In the genomic region with DNA sequence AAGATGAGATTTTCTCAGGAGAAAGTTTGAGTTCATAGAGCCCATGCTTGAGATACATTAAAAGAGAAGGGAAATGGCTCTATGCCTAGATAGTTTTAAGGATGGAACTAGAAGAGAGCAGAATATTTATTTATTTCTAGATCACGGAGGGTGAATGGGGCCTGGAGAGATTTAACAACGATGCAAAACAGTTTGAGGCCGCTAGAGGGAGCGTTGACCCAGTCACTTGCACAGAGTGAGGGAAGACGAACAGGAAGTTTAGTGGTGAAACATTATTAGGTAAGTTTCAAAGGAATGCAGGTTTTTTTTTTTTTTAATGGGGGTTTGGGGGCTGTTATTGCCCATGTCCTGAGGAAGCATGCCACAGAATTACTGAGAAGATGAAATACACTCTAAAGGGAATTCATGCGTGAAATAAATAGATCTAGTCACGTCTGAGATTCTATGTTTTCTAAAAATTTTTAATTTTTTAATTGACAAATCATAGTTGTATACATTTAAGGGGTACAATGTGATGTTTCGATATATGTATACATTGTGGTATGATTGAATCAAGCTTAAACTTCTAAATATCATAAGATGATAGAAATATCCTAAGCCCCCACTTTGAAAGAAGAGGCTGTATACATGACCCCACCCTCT, we compare ENCODE assay signal across 8 cellular contexts. TPM values are rescaled to one million over a fixed set of nuclear protein-coding genes. Genes with fewer than 3 reads are reported as not detected.
A peak's percentile ranks its signal among the peaks of the same experiment; 100 is the strongest.
DNase-seq lines count a peak whose midpoint lies in the region; ATAC-seq and TF ChIP-seq lines count a peak whose summit lies in the region.

No MANE protein-coding gene starts in this region.

- TF ChIP-seq POLR2A in transverse colon (IDR thresholded peaks at IDR 0.05): no peak

- in situ Hi-C loops in transverse colon (cut with MboI; ENCODE audit: low pct_ligation_motif_present in 1 of 4, low pct_unique_long_range_greater_than_20kb in 1 of 4, low sequenced_read_pairs in 3 of 4): no loop called here

- peak; percentile 86 for ATAC-seq in omental fat pad (ENCODE audit: low FRiP score)

- H3K27ac ChIP-seq in transverse colon: no peak overlapping the region

- 17 to 33% methylated on average over 7 to 8 of the region's 8 CpGs for WGBS in transverse colon (ENCODE audit: low coverage in 1 of 2), 2 donors

- peak; percentile 81 for TF ChIP-seq CTCF in GM20000 (IDR thresholded peaks at IDR 0.05; ENCODE audit: extremely low read depth, missing control alignments)
- TF ChIP-seq CTCF in fibroblast of villous mesenchyme (IDR thresholded peaks at IDR 0.05; ENCODE audit: insufficient read depth, low read depth, low read length): peak; percentile 93
- TF ChIP-seq CTCF in omental fat pad (IDR thresholded peaks at IDR 0.05): no peak
- TF ChIP-seq CTCF in transverse colon (IDR thresholded peaks at IDR 0.05): peak; percentile 59 to 79 (median 73)

- H3K36me3 ChIP-seq in transverse colon: no peaks in the 10 kb centered on the region

- intact Hi-C loops in transverse colon (cut with DNase I; ENCODE audit: low total_unique reads): no loop called here

- no peaks in the 10 kb centered on the region for H3K27me3 ChIP-seq in transverse colon

- no peak for TF ChIP-seq EP300 in transverse colon (IDR thresholded peaks at IDR 0.05; ENCODE audit: low read depth)

- DNase-seq in DMS114 treated with DMSO at 0.1 percent for 48 hours (lab: John Stamatoyannopoulos, UW; ENCODE audit: unreplicated experiment): peak; percentile 81
- DNase-seq in GM20000 (ENCODE audit: low spot score): peak; percentile 79
- peak; percentile 63 for DNase-seq in HK-2 (ENCODE audit: unreplicated experiment)
- DNase-seq in RKO (ENCODE audit: low spot score): peak; percentile 84
- peak; percentile 69 to 76 for DNase-seq in activated T-cell treated with anti-CD3 and anti-CD28 coated beads, Interleukin-2, amount 50 U/mL, for 48 hours
- peak; percentile 64 for DNase-seq in fibroblast of villous mesenchyme (ENCODE audit: low read depth)
- DNase-seq in omental fat pad (ENCODE audit: low spot score): no peak
- DNase-seq in transverse colon: peak; percentile 59

- H3K9me3 ChIP-seq in transverse colon: no peaks in the 10 kb centered on the region

- H3K4me1 ChIP-seq in transverse colon: no peaks in the 10 kb centered on the region

- H3K4me3 ChIP-seq in fibroblast of villous mesenchyme (ENCODE audit: low read depth, low read length) (no peak overlapping the region), transverse colon (no peak overlapping the region)

RNA-seq across cellular contexts. Expression of a gene that starts 14.8 kb away (rescaled TPM):
- total RNA-seq in fibroblast of villous mesenchyme (not detected in 2 replicates), omental fat pad (100 to 1,000 TPM; 115 to 168 (median 145) TPM), transverse colon (10 to 100 TPM in 1 of 4 donors, 1 to 10 TPM in 3; 3.3 to 67.0 (median 4.0) TPM)

RNA-seq across cellular contexts. Expression of a gene that starts 31.4 kb away (rescaled TPM):
- total RNA-seq in fibroblast of villous mesenchyme: not detected in 2 replicates
- total RNA-seq in omental fat pad: not detected
- total RNA-seq in transverse colon: not detected

RNA-seq across cellular contexts. Expression of a gene that starts 44.9 kb away (rescaled TPM):
- total RNA-seq in fibroblast of villous mesenchyme (not detected in 2 replicates), omental fat pad (not detected), transverse colon (not detected)

RNA-seq across cellular contexts. Expression of a gene that starts 53.9 kb away (rescaled TPM):
- total RNA-seq in fibroblast of villous mesenchyme (not detected in 2 replicates), omental fat pad (10 to 100 TPM; 29.9 to 85.6 (median 39.0) TPM), transverse colon (1 to 10 TPM; 1.2 to 4.0 (median 2.6) TPM)

Comparison
In these comparisons a context has a peak if more than half of its experiments do, and no peak if none do; other contexts are left out.
1. CTCF ChIP-seq: peak in GM20000 (single experiment), fibroblast of villous mesenchyme (single experiment) and transverse colon (5 of 5); none in omental fat pad (0 of 3).